In the genomic region with DNA sequence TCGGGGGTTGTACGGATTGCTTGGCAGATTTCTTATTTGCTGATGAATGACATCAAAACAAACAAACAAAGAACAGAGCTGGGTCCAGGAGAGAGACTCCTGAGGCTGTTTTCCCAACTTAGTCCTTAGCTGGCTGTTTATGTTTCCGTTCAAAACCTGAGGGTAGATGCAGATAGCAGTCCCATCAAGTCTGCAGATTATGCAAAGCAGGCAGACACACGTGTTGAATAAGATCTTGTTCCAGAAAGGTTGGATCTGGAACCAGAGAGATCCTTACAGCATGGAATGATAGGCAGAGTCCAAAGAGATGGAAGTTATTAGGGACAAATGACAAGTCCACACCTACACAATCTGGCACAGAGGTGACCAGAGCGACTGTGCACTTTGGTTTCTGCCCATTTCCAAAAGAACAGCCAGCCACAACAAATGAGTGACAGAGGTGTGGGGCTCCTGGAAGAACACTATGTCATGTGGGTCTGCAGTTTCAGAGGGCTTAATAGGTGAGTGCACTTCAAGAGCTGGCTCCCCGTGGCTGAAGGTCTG, we compare ENCODE assay signal across 28 cellular contexts.
DNase-seq lines count a peak whose midpoint lies in the region; ATAC-seq and TF ChIP-seq lines count a peak whose summit lies in the region.
"Had no signal": no experiment of that assay in that cellular context is flagged by ENCODE, and none has a peak within 500 bp of the region (broad histone marks: within the 10 kb centered on the region; RNA-seq: fewer than 3 reads in every experiment).

No MANE protein-coding gene starts in this region.

- H3K27me3 ChIP-seq in adipocyte (replicated peaks; ENCODE audit: control insufficient read depth, insufficient read depth, low read length) = no peaks in the 10 kb centered on the region
- no peaks in the 10 kb centered on the region for H3K27me3 ChIP-seq in thyroid gland

- DNase-seq in NCI-H2107 treated with DMSO at 0.1 percent for 48 hours (lab: John Stamatoyannopoulos, UW; ENCODE audit: unreplicated experiment) (peak; percentile 25), NCI-H2107 (lab: John Stamatoyannopoulos, UW) (no peak), LNCaP clone FGC (ENCODE audit: low read depth) (peak; percentile 38), adipocyte (ENCODE audit: low read depth) (no peak), thyroid gland (peak; percentile 60 to 70)
- no peak for DNase-seq in activated CD4-positive, alpha-beta T cell treated with anti-CD3 and anti-CD28 coated beads for 48 hours
- DNase-seq in activated T-cell treated with anti-CD3 and anti-CD28 coated beads, Interleukin-2, amount 50 U/mL, for 72 hours = no peak
- DNase-seq: 8988T; Caco-2; CD8-positive, alpha-beta T cell; DMS 273 treated with DMSO at 0.1 percent for 48 hours; DMS79; EL; GDM1; H7; KBM-7; MG63; NCI-H1105 treated with DMSO at 0.1 percent for 48 hours; NCI-H146; NCI-H1930; NCI-H2171; NCI-H226; NCI-H510A; NCI-H774; PC-3; SK-N-SH; SW 1271 had no signal

- H3K27ac ChIP-seq in thyroid gland = peak overlapping the region; percentile 18 to 90 (median 87)

- H3K36me3 ChIP-seq in adipocyte (ENCODE audit: control insufficient read depth, insufficient read depth, low read length, severe bottlenecking) = no peaks in the 10 kb centered on the region
- no peaks in the 10 kb centered on the region for H3K36me3 ChIP-seq in thyroid gland
- H3K36me3 ChIP-seq: MG63 had no signal

- H3K9me3 Mint-ChIP-seq in stimulated activated memory B cell treated with anti-CD40 and anti-IgM and Interleukin-4, amounts not matched to agents 10 μg/mL and 1 μg/mL and 100 μg/mL, for 72 hours = no peaks in the 10 kb centered on the region
- no peaks in the 10 kb centered on the region for H3K9me3 Mint-ChIP-seq in activated T-cell treated with anti-CD3 and anti-CD28 coated beads, Interleukin-2, amount 50 U/mL, for 72 hours
- H3K9me3 Mint-ChIP-seq: CD8-positive, alpha-beta T cell had no signal

- H3K27ac Mint-ChIP-seq in stimulated activated memory B cell treated with anti-CD40 and anti-IgM and Interleukin-4, amounts not matched to agents 10 μg/mL and 1 μg/mL and 100 μg/mL, for 72 hours = no peak overlapping the region
- no peak overlapping the region for H3K27ac Mint-ChIP-seq in activated T-cell treated with anti-CD3 and anti-CD28 coated beads, Interleukin-2, amount 50 U/mL, for 72 hours
- H3K27ac Mint-ChIP-seq: CD8-positive, alpha-beta T cell had no signal

- no peaks in the 10 kb centered on the region for H3K36me3 Mint-ChIP-seq in stimulated activated memory B cell treated with anti-CD40 and anti-IgM and Interleukin-4, amounts not matched to agents 10 μg/mL and 1 μg/mL and 100 μg/mL, for 72 hours
- H3K36me3 Mint-ChIP-seq in activated T-cell treated with anti-CD3 and anti-CD28 coated beads, Interleukin-2, amount 50 U/mL, for 72 hours (ENCODE audit: insufficient read depth in 2 of 2) = peaks cover 0 to 2% of the 10 kb centered on the region in 2 donors

- intact Hi-C loops in thyroid gland (cut with DNase I) = loop anchor here (5.0 kb wide), 1 partner anchor 60 kb away; no protein-coding TSS in a partner anchor

- H3K4me1 ChIP-seq in adipocyte (ENCODE audit: control insufficient read depth, insufficient read depth, low read length) (peaks cover 50% of the 10 kb centered on the region), thyroid gland (peaks cover 24 to 37% of the 10 kb centered on the region in 2 donors)
- H3K4me1 ChIP-seq: Caco-2 had no signal

- no peak for ATAC-seq in stimulated activated memory B cell treated with anti-CD40 and anti-IgM and Interleukin-4, amounts not matched to agents 10 μg/mL and 1 μg/mL and 100 μg/mL, for 72 hours
- ATAC-seq in activated T-cell treated with anti-CD3 and anti-CD28 coated beads, Interleukin-2, amount 50 U/mL, for 72 hours (replicated peaks in 1 of 2) = no peak
- ATAC-seq: CD8-positive, alpha-beta T cell; PC-3 had no signal

- peak in 1 of 2 donors; percentile 42 for TF ChIP-seq POLR2A in thyroid gland (IDR thresholded peaks at IDR 0.05)

- peaks cover 65% of the 10 kb centered on the region for H3K27me3 Mint-ChIP-seq in stimulated activated memory B cell treated with anti-CD40 and anti-IgM and Interleukin-4, amounts not matched to agents 10 μg/mL and 1 μg/mL and 100 μg/mL, for 72 hours
- H3K27me3 Mint-ChIP-seq in activated T-cell treated with anti-CD3 and anti-CD28 coated beads, Interleukin-2, amount 50 U/mL, for 72 hours (ENCODE audit: low read depth) = peaks cover 17% of the 10 kb centered on the region

- 75 to 76% methylated on average over 6 of the region's 6 CpGs for WGBS in thyroid gland, 2 donors

- H3K9me3 ChIP-seq in adipocyte (ENCODE audit: control insufficient read depth, low read length) = no peaks in the 10 kb centered on the region
- H3K9me3 ChIP-seq in thyroid gland = no peaks in the 10 kb centered on the region
- H3K9me3 ChIP-seq: Caco-2, MG63, SK-N-SH had no signal

- no peak for TF ChIP-seq CTCF in LNCaP clone FGC (IDR thresholded peaks at IDR 0.05; ENCODE audit: control insufficient read depth, extremely low read depth, insufficient read depth)
- TF ChIP-seq CTCF in thyroid gland (IDR thresholded peaks at IDR 0.05) = no peak

- H3K4me3 ChIP-seq in LNCaP clone FGC (ENCODE audit: low read depth, low read length) (no peak overlapping the region), adipocyte (ENCODE audit: low read length) (no peak overlapping the region), thyroid gland (replicated peaks in 1 of 3) (no peak overlapping the region)
- H3K4me3 ChIP-seq: MG63 had no signal

- no peak overlapping the region for H3K4me3 Mint-ChIP-seq in stimulated activated memory B cell treated with anti-CD40 and anti-IgM and Interleukin-4, amounts not matched to agents 10 μg/mL and 1 μg/mL and 100 μg/mL, for 72 hours
- H3K4me3 Mint-ChIP-seq in activated T-cell treated with anti-CD3 and anti-CD28 coated beads, Interleukin-2, amount 50 U/mL, for 72 hours = no peak overlapping the region
- H3K4me3 Mint-ChIP-seq: CD8-positive, alpha-beta T cell had no signal

- peaks cover 7% of the 10 kb centered on the region for H3K4me1 Mint-ChIP-seq in stimulated activated memory B cell treated with anti-CD40 and anti-IgM and Interleukin-4, amounts not matched to agents 10 μg/mL and 1 μg/mL and 100 μg/mL, for 72 hours
- peaks cover 21% of the 10 kb centered on the region for H3K4me1 Mint-ChIP-seq in activated T-cell treated with anti-CD3 and anti-CD28 coated beads, Interleukin-2, amount 50 U/mL, for 72 hours (ENCODE audit: low read depth)

- H3K9ac ChIP-seq in adipocyte (ENCODE audit: low read length) = peak overlapping the region; percentile 55
- H3K9ac ChIP-seq: SK-N-SH had no signal

Comparison
In these comparisons a context has a peak if more than half of its experiments do, and no peak if none do; other contexts are left out.
1. DNase-seq: peak in NCI-H2107 treated with DMSO at 0.1 percent for 48 hours (single experiment), LNCaP clone FGC (single experiment) and thyroid gland (2 of 2); none in NCI-H2107 (single experiment), adipocyte (single experiment), activated CD4-positive, alpha-beta T cell treated with anti-CD3 and anti-CD28 coated beads for 48 hours (single experiment) and activated T-cell treated with anti-CD3 and anti-CD28 coated beads, Interleukin-2, amount 50 U/mL, for 72 hours (0 of 2).